Comparison of ENCODE assay signal across 20 cellular contexts in genomic region chr1:60971330-60971729, GRCh38.
"Had no signal": no experiment of that assay in that cellular context is flagged by ENCODE, and none has a peak within 500 bp of the region (broad histone marks: within the 10 kb centered on the region; RNA-seq: fewer than 3 reads in every experiment).

No MANE protein-coding gene starts in this region.

- DNase-seq: activated B cell treated with CpG ODN at 0.5 μM for 24 hours; activated CD4-positive, alpha-beta T cell treated with anti-CD3 and anti-CD28 coated beads for 4 hours; activated CD4-positive, alpha-beta T cell treated with anti-CD3 and anti-CD28 coated beads, Interleukin-2, amount 50 U/mL, for 4 hours; activated effector memory CD4-positive, alpha-beta T cell treated with Interleukin-2 at 50 U/mL for 16 hours; activated naive CD4-positive, alpha-beta T cell treated with Interleukin-2 at 50 U/mL for 16 hours; brain microvascular endothelial cell; central memory CD4-positive, alpha-beta T cell; effector CD4-positive, alpha-beta T cell; foreskin keratinocyte; naive B cell; spleen; stimulated activated naive CD8-positive, alpha-beta T cell treated with anti-CD3 and anti-CD28 coated beads, Interleukin-15, Interleukin-2, amounts not matched to agents 100 U/mL and 50 U/mL, for 24 hours; T-helper 1 cell had no signal

- H3K27ac Mint-ChIP-seq: activated B cell treated with CpG ODN at 0.5 μM for 24 hours; activated naive CD8-positive, alpha-beta T cell; naive B cell; T-helper 2 cell treated with Interferon-gamma antibody and Interleukin-4, amounts not matched to agents 5 μg/mL and 100 μg/mL, for 36 hours had no signal

- H3K27me3 ChIP-seq: brain microvascular endothelial cell, esophagus muscularis mucosa, foreskin keratinocyte, left lung, spleen, tibial nerve had no signal

- ATAC-seq: foreskin keratinocyte; stimulated activated naive CD8-positive, alpha-beta T cell treated with anti-CD3 and anti-CD28 coated beads, Interleukin-15, Interleukin-2, amounts not matched to agents 100 U/mL and 50 U/mL, for 24 hours had no signal

- H3K4me1 Mint-ChIP-seq: activated B cell treated with CpG ODN at 0.5 μM for 24 hours, naive B cell had no signal

- H3K36me3 Mint-ChIP-seq: activated naive CD8-positive, alpha-beta T cell had no signal

- H3K4me3 ChIP-seq: esophagus muscularis mucosa, left lung, psoas muscle, spleen, tibial nerve had no signal

- H3K9me3 ChIP-seq: esophagus muscularis mucosa, left lung, psoas muscle had no signal

- H3K4me1 ChIP-seq: left lung, parathyroid adenoma, psoas muscle, spleen had no signal

- H3K4me3 Mint-ChIP-seq: activated B cell treated with CpG ODN at 0.5 μM for 24 hours; activated naive CD8-positive, alpha-beta T cell; naive B cell; T-helper 2 cell treated with Interferon-gamma antibody and Interleukin-4, amounts not matched to agents 5 μg/mL and 100 μg/mL, for 36 hours had no signal

- H3K36me3 ChIP-seq: brain microvascular endothelial cell, esophagus muscularis mucosa, left lung, spleen, tibial nerve had no signal

- H3K27ac ChIP-seq: brain microvascular endothelial cell, foreskin keratinocyte, left lung, parathyroid adenoma, psoas muscle, spleen had no signal
